ENCODE assay signal across 5 cellular contexts in genomic region chr17:41542786-41543185, GRCh38. TPM values are rescaled to one million over a fixed set of nuclear protein-coding genes. Genes with fewer than 3 reads are reported as not detected.
"Had no signal": no experiment of that assay in that cellular context is flagged by ENCODE, and none has a peak within 500 bp of the region (broad histone marks: within the 10 kb centered on the region; RNA-seq: fewer than 3 reads in every experiment).

No MANE protein-coding gene starts in this region.

RNA-seq across cellular contexts. Expression of gene KRT9, which starts 29.1 kb away (rescaled TPM):
- total RNA-seq: GM23338, H1, H9, HT-29, IMR-90 had no signal

RNA-seq across cellular contexts. Expression of gene KRT13, which starts 37.4 kb away (rescaled TPM):
- total RNA-seq: GM23338, H1, H9 had no signal

RNA-seq across cellular contexts. Expression of gene KRT14, which starts 43.9 kb away (rescaled TPM):
- total RNA-seq: GM23338, H1, H9, HT-29, IMR-90 had no signal
